In the genomic region with DNA sequence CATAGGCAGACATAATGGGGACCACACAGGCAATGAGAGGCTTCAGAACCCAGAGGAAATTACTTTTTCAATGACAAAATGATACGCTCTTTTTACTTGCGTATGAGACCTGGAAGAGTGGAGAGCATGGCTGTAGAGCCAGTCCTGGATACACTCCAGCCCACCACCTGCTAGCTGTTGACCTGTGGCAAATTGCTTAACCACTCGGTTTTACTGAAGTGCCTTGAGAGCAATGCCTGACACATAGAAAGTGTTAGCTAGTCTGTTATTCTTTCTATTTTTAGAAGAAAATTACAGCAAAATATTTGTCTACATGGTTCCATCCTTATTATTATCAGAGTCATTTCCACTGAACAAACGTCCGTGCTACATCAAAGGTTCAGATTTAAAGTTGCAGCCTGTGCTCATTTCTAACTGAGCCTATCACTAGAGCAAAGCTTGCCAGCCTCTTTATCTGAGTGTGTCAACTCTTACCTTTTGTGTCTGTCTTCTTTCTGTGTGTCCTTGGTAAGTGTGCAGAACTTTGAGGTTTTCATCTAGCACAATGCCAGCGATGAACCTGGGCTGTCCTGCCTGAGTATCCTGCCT, we compare ENCODE assay signal across 17 cellular contexts. TPM values are rescaled to one million over a fixed set of nuclear protein-coding genes. Genes with fewer than 3 reads are reported as not detected.
A peak's percentile ranks its signal among the peaks of the same experiment; 100 is the strongest.
DNase-seq lines count a peak whose midpoint lies in the region; ATAC-seq and TF ChIP-seq lines count a peak whose summit lies in the region.
"Had no signal": no experiment of that assay in that cellular context is flagged by ENCODE, and none has a peak within 500 bp of the region (broad histone marks: within the 10 kb centered on the region; RNA-seq: fewer than 3 reads in every experiment).

No MANE protein-coding gene starts in this region.

- DNase-seq in NCI-H146 (lab: John Stamatoyannopoulos, UW) (peak; percentile 22), NCI-H146 treated with DMSO at 0.1 percent for 48 hours (lab: John Stamatoyannopoulos, UW; ENCODE audit: unreplicated experiment) (no peak), HL-60 (ENCODE audit: low read depth in 1 of 2, low spot score in 1 of 2) (peak in 1 of 2 experiments; percentile 53), SHP77 treated with DMSO at 0.1 percent for 48 hours (lab: John Stamatoyannopoulos, UW) (peak; percentile 99), left lobe of liver (ENCODE audit: low spot score) (no peak), GF-D8 (lab: John Stamatoyannopoulos, UW) (no peak)
- DNase-seq: central memory CD4-positive, alpha-beta T cell; EL; foreskin melanocyte; Kasumi-1; left colon; stimulated activated CD4-positive, alpha-beta T cell treated with anti-CD3 and anti-CD28 coated beads, Interleukin-2, amount 100 ng/mL, for 24 hours; stimulated activated naive CD8-positive, alpha-beta T cell treated with anti-CD3 and anti-CD28 coated beads, Interleukin-15, amount 100 ng/mL, for 72 hours had no signal

- ATAC-seq in left lobe of liver = peak; percentile 69
- no peak for ATAC-seq in GM18870 (IDR thresholded peaks at IDR 0.05; ENCODE audit: unreplicated experiment)
- no peak for ATAC-seq in GM21528 (IDR thresholded peaks at IDR 0.05; ENCODE audit: low FRiP score, unreplicated experiment)
- ATAC-seq: left colon; stimulated activated naive CD8-positive, alpha-beta T cell treated with anti-CD3 and anti-CD28 coated beads, Interleukin-15, amount 100 ng/mL, for 72 hours had no signal

- H3K4me3 ChIP-seq in HL-60 (replicated peaks; ENCODE audit: insufficient read depth, low read length) = no peak overlapping the region

- no peak for TF ChIP-seq CTCF in HL-60 (IDR thresholded peaks at IDR 0.05; ENCODE audit: insufficient read depth, low read length)

- H3K27me3 ChIP-seq in HL-60 (ENCODE audit: insufficient read depth, poor library complexity, severe bottlenecking) = no peaks in the 10 kb centered on the region

- peak overlapping the region; percentile 4; the same call in 1 of the 2 replicates for H3K27ac ChIP-seq in HL-60 (replicated peaks)

RNA-seq across cellular contexts. Expression of gene GPR183, which starts 9.6 kb away (rescaled TPM):
- 0.70 TPM for total RNA-seq in left lobe of liver
- total RNA-seq: A172, H1 had no signal

RNA-seq across cellular contexts. Expression of gene GPR18, which starts 58.6 kb away (rescaled TPM):
- 0.15 TPM for total RNA-seq in left lobe of liver
- total RNA-seq: A172, H1 had no signal

Comparison
In these comparisons a context has a peak if more than half of its experiments do, and no peak if none do; other contexts are left out.
1. DNase-seq: peak in NCI-H146 (single experiment) and SHP77 treated with DMSO at 0.1 percent for 48 hours (single experiment); none in NCI-H146 treated with DMSO at 0.1 percent for 48 hours (single experiment), left lobe of liver (single experiment) and GF-D8 (single experiment).